ENCODE assay signal across 10 cellular contexts in the genomic region with DNA sequence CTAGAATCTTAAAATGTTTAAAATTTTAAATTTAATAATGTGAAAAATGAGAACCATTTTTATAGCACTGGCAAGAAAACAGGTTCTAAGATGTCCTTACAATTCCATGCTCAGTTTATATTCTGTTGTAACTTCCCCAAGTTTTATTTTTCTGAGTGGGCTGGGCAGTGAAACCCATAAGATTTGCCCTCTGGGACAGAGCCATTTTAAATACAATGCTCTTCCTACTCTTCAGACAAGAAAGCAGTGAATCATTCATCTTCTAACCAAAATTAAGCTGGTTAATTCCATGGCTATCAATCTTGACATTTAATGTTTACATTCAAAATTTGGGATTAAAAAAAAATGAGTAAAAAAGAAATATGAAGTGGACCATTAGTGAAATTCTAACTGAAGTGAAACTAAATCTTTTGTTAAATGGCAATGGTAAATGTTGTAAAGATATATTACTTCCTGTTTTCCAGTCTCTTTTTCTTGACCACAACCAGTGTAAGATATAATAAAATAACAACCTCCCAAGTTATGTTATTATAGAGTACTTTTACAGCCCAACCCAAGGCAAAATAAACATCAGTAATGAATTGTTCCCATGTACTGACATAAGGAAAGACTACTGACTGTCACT. TPM values are rescaled to one million over a fixed set of nuclear protein-coding genes. Genes with fewer than 3 reads are reported as not detected.
DNase-seq lines count a peak whose midpoint lies in the region; ATAC-seq, FAIRE-seq and TF ChIP-seq lines count a peak whose summit lies in the region.
"Had no signal": no experiment of that assay in that cellular context is flagged by ENCODE, and none has a peak within 500 bp of the region (broad histone marks: within the 10 kb centered on the region; RNA-seq: fewer than 3 reads in every experiment).

No MANE protein-coding gene starts in this region.

- FAIRE-seq in GM18507 (lab: Jason Lieb, UNC), result peak; percentile 60
- FAIRE-seq in RCC 7860 (lab: Jason Lieb, UNC), result peak; percentile 40
- no peak for FAIRE-seq in keratinocyte (lab: Jason Lieb, UNC)

- H3K4me1 ChIP-seq in keratinocyte (ENCODE audit: control insufficient read depth, extremely low read depth, insufficient read depth, low read length) (peaks cover 38% of the 10 kb centered on the region), right atrium auricular region (no peaks in the 10 kb centered on the region)

- ATAC-seq in HG02852 (IDR thresholded peaks at IDR 0.05; ENCODE audit: unreplicated experiment), result peak; percentile 27
- ATAC-seq in HG02610 (IDR thresholded peaks at IDR 0.05; ENCODE audit: unreplicated experiment), result no peak

- peak overlapping the region; percentile 46 for H3K4me2 ChIP-seq in keratinocyte (ENCODE audit: control insufficient read depth, extremely low read depth, insufficient read depth, low read depth, low read length)

- H3K36me3 ChIP-seq in keratinocyte (ENCODE audit: control insufficient read depth in 2 of 2, extremely low read depth in 1 of 2, insufficient read depth in 2 of 2, low read length in 2 of 2), result no peaks in the 10 kb centered on the region
- no peaks in the 10 kb centered on the region for H3K36me3 ChIP-seq in right atrium auricular region

- H3K27ac ChIP-seq in keratinocyte (ENCODE audit: control insufficient read depth, insufficient read depth, low read length), result peak overlapping the region; percentile 83
- H3K27ac ChIP-seq in right atrium auricular region, result no peak overlapping the region

- DNase-seq in GM18507 (ENCODE audit: extremely low spot score, insufficient read length, low read depth), result no peak
- DNase-seq in RCC 7860 (ENCODE audit: low spot score), result no peak
- no peak for DNase-seq in keratinocyte (ENCODE audit: low read depth, low spot score)
- no peak for DNase-seq in HCEC 1CT
- no peak for DNase-seq in germinal center (ENCODE audit: low spot score)
- no peak for DNase-seq in right atrium auricular region (ENCODE audit: low spot score)
- DNase-seq: activated CD4-positive, alpha-beta T cell treated with anti-CD3 and anti-CD28 coated beads for 4 hours; NCI-H446 had no signal

- no peaks in the 10 kb centered on the region for H3K9me1 ChIP-seq in keratinocyte (ENCODE audit: control insufficient read depth, extremely low read depth, insufficient read depth, low read length)

- H3K9me3 ChIP-seq in keratinocyte (ENCODE audit: control insufficient read depth, low read depth, low read length) (no peaks in the 10 kb centered on the region), right atrium auricular region (no peaks in the 10 kb centered on the region)

- no peaks in the 10 kb centered on the region for H3K79me2 ChIP-seq in keratinocyte (ENCODE audit: control insufficient read depth, insufficient read depth, low read length)

- no peaks in the 10 kb centered on the region for H4K20me1 ChIP-seq in keratinocyte (ENCODE audit: control insufficient read depth, extremely low read depth, insufficient read depth, low read length)

- TF ChIP-seq CTCF in keratinocyte (optimal IDR thresholded peaks at IDR 0.05 in 1 of 3, IDR thresholded peaks at IDR 0.05 in 1 of 3, conservative IDR thresholded peaks at IDR 0.05 in 1 of 3; ENCODE audit: extremely low read depth in 1 of 3, insufficient read depth in 2 of 3, low read length in 3 of 3) (no peak), right atrium auricular region (IDR thresholded peaks at IDR 0.05) (no peak)

- no peak overlapping the region for H3K9ac ChIP-seq in keratinocyte (ENCODE audit: control insufficient read depth, extremely low read depth, insufficient read depth, low read length)

- no peaks in the 10 kb centered on the region for H3K27me3 ChIP-seq in keratinocyte (ENCODE audit: control insufficient read depth, extremely low read depth, insufficient read depth, low read length)
- no peaks in the 10 kb centered on the region for H3K27me3 ChIP-seq in right atrium auricular region

- H3K4me3 ChIP-seq in keratinocyte (ENCODE audit: control insufficient read depth in 2 of 3, extremely low read depth in 1 of 3, insufficient read depth in 2 of 3, low read depth in 1 of 3, low read length in 3 of 3) (no peak overlapping the region), right atrium auricular region (no peak overlapping the region)

- no peak overlapping the region for H2AFZ ChIP-seq in keratinocyte (ENCODE audit: control insufficient read depth, low read length)

- dilution Hi-C loops in keratinocyte (cut with MboI; ENCODE audit: extremely low pct_ligation_motif_present, low sequenced_read_pairs), result no loop called here

RNA-seq across cellular contexts. Expression of a gene that starts 37.2 kb away (rescaled TPM):
- 19.3 to 37.6 TPM (median 23.5 TPM) in 3 replicates for polyA plus RNA-seq in keratinocyte
- 9.9 TPM for polyA plus RNA-seq in keratinocyte (2011; ENCODE audit: low read depth)
- 14.4 and 26.2 TPM in 2 replicates for polyA plus RNA-seq in keratinocyte (2011; cell fraction: cytosol; rRNA removed)
- polyA plus RNA-seq in keratinocyte (2011; cell fraction: nucleus; rRNA removed), result 32.9 and 37.7 TPM in 2 replicates
- polyA plus RNA-seq in keratinocyte (2012; ENCODE audit: low replicate concordance), result 12.2 and 27.5 TPM in 2 replicates
- polyA minus RNA-seq in keratinocyte, result 21.1 to 82.0 TPM (median 37.8 TPM) in 3 replicates
- 21.3 TPM for polyA minus RNA-seq in keratinocyte (2011; cell fraction: cytosol; rRNA and poly(A)+ RNA removed)
- polyA minus RNA-seq in keratinocyte (2011; cell fraction: nucleus; rRNA and poly(A)+ RNA removed), result 70.1 and 105 TPM in 2 replicates
- 10 to 100 TPM in 1 of 2 donors, 1 to 10 TPM in 1; 6.2 to 12.1 TPM for total RNA-seq in right atrium auricular region
